ENCODE assay signal across 17 cellular contexts in genomic region chr2:19642501-19642900, GRCh38.
DNase-seq lines count a peak whose midpoint lies in the region; ATAC-seq and TF ChIP-seq lines count a peak whose summit lies in the region.
"Had no signal": no experiment of that assay in that cellular context is flagged by ENCODE, and none has a peak within 500 bp of the region (broad histone marks: within the 10 kb centered on the region; RNA-seq: fewer than 3 reads in every experiment).

No MANE protein-coding gene starts in this region.

- no peak for TF ChIP-seq EP300 in esophagus muscularis mucosa (IDR thresholded peaks at IDR 0.05)

- no peak overlapping the region for H2AFZ ChIP-seq in neural progenitor cell (replicated peaks)

- TF ChIP-seq POLR2A in esophagus muscularis mucosa (IDR thresholded peaks at IDR 0.05; ENCODE audit: low read depth), result no peak

- H3K9me3 Mint-ChIP-seq in activated CD4-positive, alpha-beta T cell treated with anti-CD3 and anti-CD28 coated beads, Interleukin-2, amount 10 ng/mL, durations not matched to agents 24 days and 14 days, result no peaks in the 10 kb centered on the region
- peaks cover 3% of the 10 kb centered on the region for H3K9me3 Mint-ChIP-seq in activated CD4-positive, alpha-beta T cell treated with anti-CD3 and anti-CD28 coated beads for 36 hours (ENCODE audit: low read depth)
- H3K9me3 Mint-ChIP-seq in activated CD8-positive, alpha-beta T cell treated with anti-CD3 and anti-CD28 coated beads, Interleukin-2, amount 10 ng/mL, durations not matched to agents 7 days and 5 days (ENCODE audit: insufficient read depth), result no peaks in the 10 kb centered on the region
- no peaks in the 10 kb centered on the region for H3K9me3 Mint-ChIP-seq in neural progenitor cell
- H3K9me3 Mint-ChIP-seq: CD4-positive, alpha-beta T cell; CD8-positive, alpha-beta T cell had no signal

- no peaks in the 10 kb centered on the region for H4K20me1 ChIP-seq in neural progenitor cell (ENCODE audit: low read depth)
- H4K20me1 ChIP-seq: BLaER1 treated with 17β-estradiol and CSF1 and Interleukin-3, amounts not matched to agents 10 nM and 100 nM had no signal

- H3K27me3 Mint-ChIP-seq in activated CD4-positive, alpha-beta T cell treated with anti-CD3 and anti-CD28 coated beads, Interleukin-2, amount 10 ng/mL, durations not matched to agents 24 days and 14 days, result no peaks in the 10 kb centered on the region
- peaks cover 2% of the 10 kb centered on the region for H3K27me3 Mint-ChIP-seq in activated CD4-positive, alpha-beta T cell treated with anti-CD3 and anti-CD28 coated beads for 36 hours
- H3K27me3 Mint-ChIP-seq in activated CD8-positive, alpha-beta T cell treated with anti-CD3 and anti-CD28 coated beads, Interleukin-2, amount 10 ng/mL, durations not matched to agents 7 days and 5 days (ENCODE audit: low read depth), result peaks cover 6% of the 10 kb centered on the region
- H3K27me3 Mint-ChIP-seq in neural progenitor cell (ENCODE audit: insufficient read depth, low read depth), result peaks cover 7% of the 10 kb centered on the region
- H3K27me3 Mint-ChIP-seq: B cell had no signal

- WGBS in esophagus muscularis mucosa, result 89% methylated on average over 3 of the region's 3 CpGs

- CTCF ChIA-PET in activated CD4-positive, alpha-beta T cell treated with anti-CD3 and anti-CD28 coated beads for 36 hours (lab: Charles Lee), result no interaction called here
- CTCF ChIA-PET in activated CD8-positive, alpha-beta T cell treated with anti-CD3 and anti-CD28 coated beads, Interleukin-2, amount 10 ng/mL, durations not matched to agents 7 days and 5 days (lab: Charles Lee), result no interaction called here

- H3K79me2 ChIP-seq in neural progenitor cell (ENCODE audit: low read depth), result no peaks in the 10 kb centered on the region

- H3K27ac ChIP-seq in esophagus muscularis mucosa (replicated peaks in 1 of 4) (no peak overlapping the region), neural progenitor cell (no peak overlapping the region)
- H3K27ac ChIP-seq: 22Rv1; A549; BLaER1 treated with 17β-estradiol and CSF1 and Interleukin-3, amounts not matched to agents 10 nM and 100 nM; C4-2B had no signal

- no peak overlapping the region for H3K9ac ChIP-seq in neural progenitor cell
- H3K9ac ChIP-seq: BLaER1 treated with 17β-estradiol and CSF1 and Interleukin-3, amounts not matched to agents 10 nM and 100 nM had no signal

- H3K36me3 ChIP-seq in esophagus muscularis mucosa (no peaks in the 10 kb centered on the region), neural progenitor cell (no peaks in the 10 kb centered on the region)
- H3K36me3 ChIP-seq: BLaER1 treated with 17β-estradiol and CSF1 and Interleukin-3, amounts not matched to agents 10 nM and 100 nM had no signal

- H3K4me2 ChIP-seq in neural progenitor cell, result no peak overlapping the region
- H3K4me2 ChIP-seq: A549 had no signal

- no peaks in the 10 kb centered on the region for H3F3A ChIP-seq in neural progenitor cell (ENCODE audit: low read depth)

- H3K4me1 Mint-ChIP-seq in activated CD4-positive, alpha-beta T cell treated with anti-CD3 and anti-CD28 coated beads, Interleukin-2, amount 10 ng/mL, durations not matched to agents 24 days and 14 days, result no peaks in the 10 kb centered on the region
- H3K4me1 Mint-ChIP-seq in activated CD4-positive, alpha-beta T cell treated with anti-CD3 and anti-CD28 coated beads for 36 hours, result no peaks in the 10 kb centered on the region
- no peaks in the 10 kb centered on the region for H3K4me1 Mint-ChIP-seq in activated CD8-positive, alpha-beta T cell treated with anti-CD3 and anti-CD28 coated beads, Interleukin-2, amount 10 ng/mL, durations not matched to agents 7 days and 5 days (ENCODE audit: low read depth)
- no peaks in the 10 kb centered on the region for H3K4me1 Mint-ChIP-seq in neural progenitor cell
- H3K4me1 Mint-ChIP-seq: B cell had no signal

- H3K4me3 ChIP-seq in esophagus muscularis mucosa, result no peak overlapping the region
- H3K4me3 ChIP-seq in neural progenitor cell, result no peak overlapping the region
- H3K4me3 ChIP-seq: A549; BLaER1 treated with 17β-estradiol and CSF1 and Interleukin-3, amounts not matched to agents 10 nM and 100 nM had no signal

- H3K9me3 ChIP-seq in esophagus muscularis mucosa (no peaks in the 10 kb centered on the region), neural progenitor cell (ENCODE audit: low read depth) (no peaks in the 10 kb centered on the region)
- H3K9me3 ChIP-seq: A549; BLaER1 treated with 17β-estradiol and CSF1 and Interleukin-3, amounts not matched to agents 10 nM and 100 nM had no signal

- TF ChIP-seq CTCF in esophagus muscularis mucosa (IDR thresholded peaks at IDR 0.05), result no peak
- no peak for TF ChIP-seq CTCF in neural progenitor cell (IDR thresholded peaks at IDR 0.05)

- POLR2A ChIA-PET in activated CD4-positive, alpha-beta T cell treated with anti-CD3 and anti-CD28 coated beads for 36 hours (lab: Charles Lee), result no interaction called here
- POLR2A ChIA-PET in activated CD8-positive, alpha-beta T cell treated with anti-CD3 and anti-CD28 coated beads, Interleukin-2, amount 10 ng/mL, durations not matched to agents 7 days and 5 days (lab: Charles Lee), result no interaction called here

- intact Hi-C loops in activated CD4-positive, alpha-beta T cell treated with anti-CD3 and anti-CD28 coated beads, Interleukin-2, amount 10 ng/mL, durations not matched to agents 24 days and 14 days (cut with micrococcal nuclease), result no loop called here
- intact Hi-C loops in activated CD4-positive, alpha-beta T cell treated with anti-CD3 and anti-CD28 coated beads for 36 hours (cut with DNase I, micrococcal nuclease), result no loop called here
- intact Hi-C loops in esophagus muscularis mucosa (cut with DNase I), result no loop called here

- peak; percentile 30 for DNase-seq in activated CD4-positive, alpha-beta T cell treated with anti-CD3 and anti-CD28 coated beads, Interleukin-2, amount 10 ng/mL, durations not matched to agents 24 days and 14 days
- no peak for DNase-seq in activated CD4-positive, alpha-beta T cell treated with anti-CD3 and anti-CD28 coated beads for 36 hours
- peak; percentile 90 for DNase-seq in esophagus muscularis mucosa (ENCODE audit: extremely low spot score)
- DNase-seq in activated CD8-positive, alpha-beta T cell treated with anti-CD3 and anti-CD28 coated beads, Interleukin-2, amount 10 ng/mL, durations not matched to agents 7 days and 5 days, result no peak
- DNase-seq in neural progenitor cell (ENCODE audit: low spot score), result no peak
- DNase-seq: AML-193; Caco-2; Calu3; CD4-positive, alpha-beta T cell; CD8-positive, alpha-beta T cell; DMS79 treated with DMSO at 0.1 percent for 48 hours; GF-D8 had no signal

- H3K36me3 Mint-ChIP-seq in activated CD4-positive, alpha-beta T cell treated with anti-CD3 and anti-CD28 coated beads, Interleukin-2, amount 10 ng/mL, durations not matched to agents 24 days and 14 days (ENCODE audit: low read depth), result no peaks in the 10 kb centered on the region
- no peaks in the 10 kb centered on the region for H3K36me3 Mint-ChIP-seq in activated CD4-positive, alpha-beta T cell treated with anti-CD3 and anti-CD28 coated beads for 36 hours (ENCODE audit: low read depth)
- no peaks in the 10 kb centered on the region for H3K36me3 Mint-ChIP-seq in activated CD8-positive, alpha-beta T cell treated with anti-CD3 and anti-CD28 coated beads, Interleukin-2, amount 10 ng/mL, durations not matched to agents 7 days and 5 days (ENCODE audit: low read depth)
- no peaks in the 10 kb centered on the region for H3K36me3 Mint-ChIP-seq in neural progenitor cell
- H3K36me3 Mint-ChIP-seq: CD8-positive, alpha-beta T cell had no signal

- no peaks in the 10 kb centered on the region for H3K4me1 ChIP-seq in esophagus muscularis mucosa
- H3K4me1 ChIP-seq in neural progenitor cell, result no peaks in the 10 kb centered on the region
- H3K4me1 ChIP-seq: A549, Caco-2 had no signal

- no peak overlapping the region for H3K4me3 Mint-ChIP-seq in activated CD4-positive, alpha-beta T cell treated with anti-CD3 and anti-CD28 coated beads, Interleukin-2, amount 10 ng/mL, durations not matched to agents 24 days and 14 days
- no peak overlapping the region for H3K4me3 Mint-ChIP-seq in activated CD4-positive, alpha-beta T cell treated with anti-CD3 and anti-CD28 coated beads for 36 hours
- no peak overlapping the region for H3K4me3 Mint-ChIP-seq in activated CD8-positive, alpha-beta T cell treated with anti-CD3 and anti-CD28 coated beads, Interleukin-2, amount 10 ng/mL, durations not matched to agents 7 days and 5 days
- no peak overlapping the region for H3K4me3 Mint-ChIP-seq in neural progenitor cell
- H3K4me3 Mint-ChIP-seq: B cell; CD4-positive, alpha-beta T cell; CD8-positive, alpha-beta T cell had no signal

- no peak overlapping the region for H3K27ac Mint-ChIP-seq in activated CD4-positive, alpha-beta T cell treated with anti-CD3 and anti-CD28 coated beads, Interleukin-2, amount 10 ng/mL, durations not matched to agents 24 days and 14 days
- H3K27ac Mint-ChIP-seq in activated CD4-positive, alpha-beta T cell treated with anti-CD3 and anti-CD28 coated beads for 36 hours, result no peak overlapping the region
- no peak overlapping the region for H3K27ac Mint-ChIP-seq in activated CD8-positive, alpha-beta T cell treated with anti-CD3 and anti-CD28 coated beads, Interleukin-2, amount 10 ng/mL, durations not matched to agents 7 days and 5 days
- no peak overlapping the region for H3K27ac Mint-ChIP-seq in neural progenitor cell
- H3K27ac Mint-ChIP-seq: B cell; CD4-positive, alpha-beta T cell; CD8-positive, alpha-beta T cell had no signal

- no peak for ATAC-seq in activated CD4-positive, alpha-beta T cell treated with anti-CD3 and anti-CD28 coated beads for 36 hours
- ATAC-seq in activated CD8-positive, alpha-beta T cell treated with anti-CD3 and anti-CD28 coated beads, Interleukin-2, amount 10 ng/mL, durations not matched to agents 7 days and 5 days, result no peak
- ATAC-seq: A549; CD8-positive, alpha-beta T cell had no signal

- H3K27me3 ChIP-seq in esophagus muscularis mucosa (no peaks in the 10 kb centered on the region), neural progenitor cell (no peaks in the 10 kb centered on the region)
- H3K27me3 ChIP-seq: BLaER1 treated with 17β-estradiol and CSF1 and Interleukin-3, amounts not matched to agents 10 nM and 100 nM had no signal

Comparison
In these comparisons a context has a peak if more than half of its experiments do, and no peak if none do; other contexts are left out.
1. DNase-seq: peak in activated CD4-positive, alpha-beta T cell treated with anti-CD3 and anti-CD28 coated beads, Interleukin-2, amount 10 ng/mL, durations not matched to agents 24 days and 14 days (single experiment) and esophagus muscularis mucosa (single experiment); none in activated CD4-positive, alpha-beta T cell treated with anti-CD3 and anti-CD28 coated beads for 36 hours (single experiment), activated CD8-positive, alpha-beta T cell treated with anti-CD3 and anti-CD28 coated beads, Interleukin-2, amount 10 ng/mL, durations not matched to agents 7 days and 5 days (single experiment) and neural progenitor cell (single experiment).